In genomic region chr18:48002933-48003365, GRCh38 we compare ENCODE assay signal across 8 cellular contexts.
DNase-seq lines count a peak whose midpoint lies in the region; ATAC-seq and TF ChIP-seq lines count a peak whose summit lies in the region.

No MANE protein-coding gene starts in this region.

- H3K9me3 ChIP-seq in right atrium auricular region: no peaks in the 10 kb centered on the region
- no peaks in the 10 kb centered on the region for H3K9me3 ChIP-seq in thoracic aorta

- CTCF ChIA-PET in GM10248 (lab: Yijun Ruan, JAX): interaction anchor here (1.0 kb wide), 1 partner anchor 28 kb away, joined by 4 read pairs; no protein-coding TSS in a partner anchor

- H3K27me3 ChIP-seq in right atrium auricular region (no peaks in the 10 kb centered on the region), thoracic aorta (replicated peaks; ENCODE audit: insufficient read depth) (no peaks in the 10 kb centered on the region)

- ATAC-seq in thoracic aorta (ENCODE audit: insufficient number of reproducible peaks, low FRiP score, low read depth) (peak; percentile 78), GM18511 (IDR thresholded peaks at IDR 0.05; ENCODE audit: unreplicated experiment) (no peak), HG03439 (IDR thresholded peaks at IDR 0.05; ENCODE audit: unreplicated experiment) (no peak)

- H3K36me3 ChIP-seq in right atrium auricular region (no peaks in the 10 kb centered on the region), thoracic aorta (no peaks in the 10 kb centered on the region)

- TF ChIP-seq CTCF in right atrium auricular region (IDR thresholded peaks at IDR 0.05): no peak
- TF ChIP-seq CTCF in thoracic aorta (IDR thresholded peaks at IDR 0.05): no peak
- no peak for TF ChIP-seq CTCF in GM10248 (IDR thresholded peaks at IDR 0.05; ENCODE audit: control extremely low read depth, extremely low read depth, low read depth, missing control alignments)

- H3K27ac ChIP-seq in right atrium auricular region (peak overlapping the region; percentile 49 to 68), thoracic aorta (peak overlapping the region; percentile 42 to 60)

- peak; percentile 60 for DNase-seq in NCI-H146 (lab: John Stamatoyannopoulos, UW)
- no peak for DNase-seq in NCI-H146 treated with DMSO at 0.1 percent for 48 hours (lab: John Stamatoyannopoulos, UW; ENCODE audit: unreplicated experiment)
- peak; percentile 83 for DNase-seq in SW480 (ENCODE audit: low spot score)
- peak; percentile 71 for DNase-seq in right atrium auricular region (ENCODE audit: low spot score)
- DNase-seq in thoracic aorta (ENCODE audit: low spot score): peak; percentile 43
- DNase-seq in GM10248 (ENCODE audit: extremely low spot score): no peak

- H3K4me1 ChIP-seq in right atrium auricular region (peaks cover 0 to 23% of the 10 kb centered on the region in 2 donors), thoracic aorta (ENCODE audit: control insufficient read depth in 1 of 2, low read depth in 2 of 2) (peaks cover 4 to 18% of the 10 kb centered on the region in 2 donors)

- POLR2A ChIA-PET in GM10248 (lab: Yijun Ruan, JAX): no interaction called here

- H3K4me3 ChIP-seq in right atrium auricular region: no peak overlapping the region
- H3K4me3 ChIP-seq in thoracic aorta: no peak overlapping the region

Comparison
In these comparisons a context has a peak if more than half of its experiments do, and no peak if none do; other contexts are left out.
1. DNase-seq: peak in NCI-H146 (single experiment), SW480 (single experiment), right atrium auricular region (single experiment) and thoracic aorta (single experiment); none in NCI-H146 treated with DMSO at 0.1 percent for 48 hours (single experiment) and GM10248 (single experiment).